In the genomic region with DNA sequence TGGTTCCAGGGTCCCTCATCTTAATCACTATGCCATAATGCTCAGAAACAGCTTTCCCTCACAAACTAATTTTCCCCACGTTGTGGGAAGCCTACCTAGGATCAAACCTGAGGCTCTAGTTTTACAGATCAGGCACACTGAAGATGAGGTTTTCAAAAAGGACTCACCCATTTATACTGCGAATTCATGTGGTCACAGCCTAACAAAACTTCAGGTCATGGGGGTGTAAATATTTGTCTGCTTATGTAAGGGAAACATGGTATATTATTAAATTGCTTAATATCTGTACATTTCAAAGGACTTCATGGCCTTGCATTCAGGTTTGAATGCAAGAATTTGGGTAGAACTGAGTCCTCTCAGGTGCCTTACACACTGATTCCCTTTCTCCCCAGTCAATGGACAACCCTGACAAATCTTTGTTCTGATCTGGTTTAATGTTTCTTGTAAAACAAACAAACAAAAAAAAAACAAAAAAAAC, we compare ENCODE assay signal across 2 cellular contexts.
TF ChIP-seq lines count a peak whose summit lies in the region.

No MANE protein-coding gene starts in this region.

TF ChIP-seq in HCT116, 20 proteins besides CTCF, POLR2A, EP300 and RAD21:
- no peak for TF ChIP-seq CEBPB (IDR thresholded peaks at IDR 0.05; ENCODE audit: low read depth)
- no peak for TF ChIP-seq TCF7L2 (IDR thresholded peaks at IDR 0.05; ENCODE audit: borderline replicate concordance, extremely low read depth, insufficient read depth, insufficient read length)
- no peak for TF ChIP-seq SRF (IDR thresholded peaks at IDR 0.05; ENCODE audit: low read depth)
- TF ChIP-seq, protein P1, sequence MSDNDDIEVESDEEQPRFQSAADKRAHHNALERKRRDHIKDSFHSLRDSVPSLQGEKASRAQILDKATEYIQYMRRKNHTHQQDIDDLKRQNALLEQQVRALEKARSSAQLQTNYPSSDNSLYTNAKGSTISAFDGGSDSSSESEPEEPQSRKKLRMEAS (IDR thresholded peaks at IDR 0.05) = no peak
- TF ChIP-seq SIN3A (IDR thresholded peaks at IDR 0.05; ENCODE audit: low read depth) = no peak
- no peak for TF ChIP-seq EZH2 (IDR thresholded peaks at IDR 0.05)

TF ChIP-seq in GM12878, 131 proteins besides CTCF, POLR2A, EP300 and RAD21:
- no peak for TF ChIP-seq KAT2A (conservative IDR thresholded peaks at IDR 0.05; ENCODE audit: control insufficient read depth, low read depth, low read length)
- TF ChIP-seq CHD2 (IDR thresholded peaks at IDR 0.05; ENCODE audit: borderline replicate concordance, low read depth, low read length) = no peak
- no peak for TF ChIP-seq HDGF (IDR thresholded peaks at IDR 0.05)
- TF ChIP-seq PML (IDR thresholded peaks at IDR 0.05; ENCODE audit: low read length) = no peak
- no peak for TF ChIP-seq BCL11A (IDR thresholded peaks at IDR 0.05; ENCODE audit: low read depth, low read length)
- TF ChIP-seq ZNF207 (IDR thresholded peaks at IDR 0.05; ENCODE audit: borderline replicate concordance) = no peak
- no peak for TF ChIP-seq MEF2A (IDR thresholded peaks at IDR 0.05; ENCODE audit: insufficient read depth, low read depth, low read length)
- TF ChIP-seq, protein P2, sequence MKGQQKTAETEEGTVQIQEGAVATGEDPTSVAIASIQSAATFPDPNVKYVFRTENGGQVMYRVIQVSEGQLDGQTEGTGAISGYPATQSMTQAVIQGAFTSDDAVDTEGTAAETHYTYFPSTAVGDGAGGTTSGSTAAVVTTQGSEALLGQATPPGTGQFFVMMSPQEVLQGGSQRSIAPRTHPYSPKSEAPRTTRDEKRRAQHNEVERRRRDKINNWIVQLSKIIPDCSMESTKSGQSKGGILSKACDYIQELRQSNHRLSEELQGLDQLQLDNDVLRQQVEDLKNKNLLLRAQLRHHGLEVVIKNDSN (IDR thresholded peaks at IDR 0.05; ENCODE audit: borderline replicate concordance, extremely low read length, insufficient read depth, low read depth, low read length) = no peak
- TF ChIP-seq YY1 (IDR thresholded peaks at IDR 0.05; ENCODE audit: low read depth, low read length) = no peak
- TF ChIP-seq PAX5 (IDR thresholded peaks at IDR 0.05; ENCODE audit: borderline replicate concordance, low read depth, low read length) = no peak
- TF ChIP-seq SIN3A (IDR thresholded peaks at IDR 0.05; ENCODE audit: low read depth, low read length) = no peak
- TF ChIP-seq TARDBP (IDR thresholded peaks at IDR 0.05; ENCODE audit: borderline replicate concordance) = no peak
- no peak for TF ChIP-seq ATF2 (IDR thresholded peaks at IDR 0.05; ENCODE audit: low read length)
- TF ChIP-seq, protein P3, sequence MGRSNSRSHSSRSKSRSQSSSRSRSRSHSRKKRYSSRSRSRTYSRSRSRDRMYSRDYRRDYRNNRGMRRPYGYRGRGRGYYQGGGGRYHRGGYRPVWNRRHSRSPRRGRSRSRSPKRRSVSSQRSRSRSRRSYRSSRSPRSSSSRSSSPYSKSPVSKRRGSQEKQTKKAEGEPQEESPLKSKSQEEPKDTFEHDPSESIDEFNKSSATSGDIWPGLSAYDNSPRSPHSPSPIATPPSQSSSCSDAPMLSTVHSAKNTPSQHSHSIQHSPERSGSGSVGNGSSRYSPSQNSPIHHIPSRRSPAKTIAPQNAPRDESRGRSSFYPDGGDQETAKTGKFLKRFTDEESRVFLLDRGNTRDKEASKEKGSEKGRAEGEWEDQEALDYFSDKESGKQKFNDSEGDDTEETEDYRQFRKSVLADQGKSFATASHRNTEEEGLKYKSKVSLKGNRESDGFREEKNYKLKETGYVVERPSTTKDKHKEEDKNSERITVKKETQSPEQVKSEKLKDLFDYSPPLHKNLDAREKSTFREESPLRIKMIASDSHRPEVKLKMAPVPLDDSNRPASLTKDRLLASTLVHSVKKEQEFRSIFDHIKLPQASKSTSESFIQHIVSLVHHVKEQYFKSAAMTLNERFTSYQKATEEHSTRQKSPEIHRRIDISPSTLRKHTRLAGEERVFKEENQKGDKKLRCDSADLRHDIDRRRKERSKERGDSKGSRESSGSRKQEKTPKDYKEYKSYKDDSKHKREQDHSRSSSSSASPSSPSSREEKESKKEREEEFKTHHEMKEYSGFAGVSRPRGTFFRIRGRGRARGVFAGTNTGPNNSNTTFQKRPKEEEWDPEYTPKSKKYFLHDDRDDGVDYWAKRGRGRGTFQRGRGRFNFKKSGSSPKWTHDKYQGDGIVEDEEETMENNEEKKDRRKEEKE (IDR thresholded peaks at IDR 0.05) = no peak
- TF ChIP-seq SP1 (IDR thresholded peaks at IDR 0.05; ENCODE audit: low read depth, low read length) = no peak
- no peak for TF ChIP-seq NFXL1 (IDR thresholded peaks at IDR 0.05; ENCODE audit: borderline replicate concordance)
- TF ChIP-seq CHD1 (IDR thresholded peaks at IDR 0.05; ENCODE audit: low read depth, low read length) = no peak
- TF ChIP-seq CREB1 (IDR thresholded peaks at IDR 0.05; ENCODE audit: low read depth) = no peak
